In genomic region chr6:33344771-33345697, GRCh38 we compare ENCODE assay signal across 8 cellular contexts. TPM values are rescaled to one million over a fixed set of nuclear protein-coding genes. Genes with fewer than 3 reads are reported as not detected.
DNase-seq lines count a peak whose midpoint lies in the region; ATAC-seq, FAIRE-seq and TF ChIP-seq lines count a peak whose summit lies in the region.

No MANE protein-coding gene starts in this region.

- intact Hi-C loops in transverse colon (cut with DNase I; ENCODE audit: low total_unique reads), result no loop called here

- in situ Hi-C loops in transverse colon (cut with MboI; ENCODE audit: low pct_ligation_motif_present in 1 of 4, low pct_unique_long_range_greater_than_20kb in 1 of 4, low sequenced_read_pairs in 3 of 4), result no loop called here

- FAIRE-seq in RCC 7860 (lab: Jason Lieb, UNC), result no peak

- peak overlapping the region; percentile 1 for H3K27ac Mint-ChIP-seq in activated T-cell treated with anti-CD3 and anti-CD28 coated beads, Interleukin-2, amount 50 U/mL, for 72 hours

- TF ChIP-seq POLR2A in transverse colon (IDR thresholded peaks at IDR 0.05), result no peak

- H3K36me3 Mint-ChIP-seq in activated T-cell treated with anti-CD3 and anti-CD28 coated beads, Interleukin-2, amount 50 U/mL, for 72 hours (ENCODE audit: insufficient read depth in 2 of 2), result no peaks in the 10 kb centered on the region

- TF ChIP-seq EP300 in transverse colon (IDR thresholded peaks at IDR 0.05; ENCODE audit: low read depth), result no peak

- no peaks in the 10 kb centered on the region for H3K9me3 ChIP-seq in neutrophil
- no peaks in the 10 kb centered on the region for H3K9me3 ChIP-seq in transverse colon

- H3K4me1 ChIP-seq in neutrophil (ENCODE audit: control insufficient read depth in 1 of 2, insufficient read depth in 1 of 2, low read depth in 1 of 2, low read length in 1 of 2) (peaks cover 8 to 10% of the 10 kb centered on the region in 2 experiments), transverse colon (peaks cover 0 to 12% (median 9%) of the 10 kb centered on the region in 4 donors)

- no peaks in the 10 kb centered on the region for H3K27me3 Mint-ChIP-seq in activated T-cell treated with anti-CD3 and anti-CD28 coated beads, Interleukin-2, amount 50 U/mL, for 72 hours (ENCODE audit: low read depth)

- DNase-seq in ELF-1 (ENCODE audit: low read depth, low spot score) (peak; percentile 81), RCC 7860 (ENCODE audit: low spot score) (peak; percentile 47), fibroblast of peridontal ligament (ENCODE audit: extremely low read depth) (peak; percentile 75), transverse colon (peak; percentile 71)
- peak; percentile 59 to 62 for DNase-seq in activated T-cell treated with anti-CD3 and anti-CD28 coated beads, Interleukin-2, amount 50 U/mL, for 72 hours

- peaks cover 22% of the 10 kb centered on the region for H3K4me1 Mint-ChIP-seq in activated T-cell treated with anti-CD3 and anti-CD28 coated beads, Interleukin-2, amount 50 U/mL, for 72 hours (ENCODE audit: low read depth)

- TF ChIP-seq CTCF in LNCAP (IDR thresholded peaks at IDR 0.05) (peak; percentile 44; the same call in 1 of the 2 replicates), neutrophil (IDR thresholded peaks at IDR 0.05) (peak; percentile 88), transverse colon (IDR thresholded peaks at IDR 0.05) (peak; percentile 60 to 78 (median 64))

- 12 to 21% methylated on average over 7 to 22 of the region's 22 CpGs for WGBS in transverse colon (ENCODE audit: low coverage in 1 of 2), 2 donors

- peak overlapping the region; percentile 0 to 29 for H3K4me3 ChIP-seq in neutrophil (ENCODE audit: low read depth in 1 of 2, low read length in 1 of 2)
- H3K4me3 ChIP-seq in transverse colon, result peak overlapping the region in 1 of 4 donors; percentile 4

- H3K4me3 Mint-ChIP-seq in activated T-cell treated with anti-CD3 and anti-CD28 coated beads, Interleukin-2, amount 50 U/mL, for 72 hours, result peak overlapping the region; percentile 63 to 76

- H3K27me3 ChIP-seq in neutrophil (no peaks in the 10 kb centered on the region), transverse colon (no peaks in the 10 kb centered on the region)

- no peaks in the 10 kb centered on the region for H3K36me3 ChIP-seq in neutrophil
- no peaks in the 10 kb centered on the region for H3K36me3 ChIP-seq in transverse colon

- peak overlapping the region; percentile 35 for H3K27ac ChIP-seq in neutrophil
- peak overlapping the region; percentile 36 to 79 (median 60) for H3K27ac ChIP-seq in transverse colon

- peak; percentile 69 to 73 for ATAC-seq in activated T-cell treated with anti-CD3 and anti-CD28 coated beads, Interleukin-2, amount 50 U/mL, for 72 hours (replicated peaks in 1 of 2)
- ATAC-seq in GM21423 (IDR thresholded peaks at IDR 0.05; ENCODE audit: unreplicated experiment), result no peak

- H3K9me3 Mint-ChIP-seq in activated T-cell treated with anti-CD3 and anti-CD28 coated beads, Interleukin-2, amount 50 U/mL, for 72 hours, result no peaks in the 10 kb centered on the region

RNA-seq across cellular contexts. Expression of gene DAXX, which starts 22.3 kb away (rescaled TPM):
- total RNA-seq in activated T-cell treated with anti-CD3 and anti-CD28 coated beads, Interleukin-2, amount 50 U/mL, for 72 hours, result 10 to 100 TPM; 56.5 to 61.3 TPM
- 100 to 1,000 TPM in 1 of 4 donors, 10 to 100 TPM in 3; 40.7 to 302 (median 52.6) TPM for total RNA-seq in transverse colon

RNA-seq across cellular contexts. Expression of gene ZBTB22, which starts 27.5 kb away (rescaled TPM):
- 10 to 100 TPM; 14.9 to 16.1 TPM for total RNA-seq in activated T-cell treated with anti-CD3 and anti-CD28 coated beads, Interleukin-2, amount 50 U/mL, for 72 hours
- 10 to 100 TPM; 10.1 to 31.8 (median 17.2) TPM for total RNA-seq in transverse colon

RNA-seq across cellular contexts. Expression of gene TAPBP, which starts 31.2 kb away (rescaled TPM):
- total RNA-seq in activated T-cell treated with anti-CD3 and anti-CD28 coated beads, Interleukin-2, amount 50 U/mL, for 72 hours, result 100 to 1,000 TPM; 180 to 210 TPM
- 100 to 1,000 TPM; 175 to 423 (median 217) TPM for total RNA-seq in transverse colon

RNA-seq across cellular contexts. Expression of gene RGL2, which starts 46.3 kb away (rescaled TPM):
- total RNA-seq in activated T-cell treated with anti-CD3 and anti-CD28 coated beads, Interleukin-2, amount 50 U/mL, for 72 hours, result 10 to 100 TPM; 34.3 to 43.7 TPM
- 10 to 100 TPM; 21.3 to 70.3 (median 25.8) TPM for total RNA-seq in transverse colon

RNA-seq across cellular contexts. Expression of gene KIFC1, which starts 46.6 kb away (rescaled TPM):
- 10 to 100 TPM; 91.7 to 96.3 TPM for total RNA-seq in activated T-cell treated with anti-CD3 and anti-CD28 coated beads, Interleukin-2, amount 50 U/mL, for 72 hours
- total RNA-seq in transverse colon, result 10 to 100 TPM in 1 of 4 donors, 1 to 10 TPM in 3; 2.6 to 51.5 (median 5.8) TPM
